In genomic region chr4:37533286-37534033, GRCh38 we compare ENCODE assay signal across 20 cellular contexts.
"Had no signal": no experiment of that assay in that cellular context is flagged by ENCODE, and none has a peak within 500 bp of the region (broad histone marks: within the 10 kb centered on the region; RNA-seq: fewer than 3 reads in every experiment).

No MANE protein-coding gene starts in this region.

- H3K27me3 ChIP-seq: esophagus muscularis mucosa, thyroid gland had no signal

- H3K4me1 Mint-ChIP-seq: activated naive CD8-positive, alpha-beta T cell treated with anti-CD3 and anti-CD28 coated beads, Interleukin-2, amount 50 U/mL, for 24 hours; nephron progenitor cell; stimulated activated effector memory CD8-positive, alpha-beta T cell treated with anti-CD3 and anti-CD28 coated beads, Interleukin-12 subunit alpha, Interleukin-12 subunit beta, amount 100 ng/mL, for 72 hours had no signal

- H3K9me3 ChIP-seq: esophagus muscularis mucosa, prostate gland, thyroid gland had no signal

- H3K4me3 Mint-ChIP-seq: activated naive CD4-positive, alpha-beta T cell treated with anti-CD3 and anti-CD28 coated beads for 36 hours; activated naive CD8-positive, alpha-beta T cell treated with anti-CD3 and anti-CD28 coated beads, Interleukin-2, amount 50 U/mL, for 24 hours; effector memory CD8-positive, alpha-beta T cell; nephron progenitor cell; stimulated activated effector memory CD8-positive, alpha-beta T cell treated with anti-CD3 and anti-CD28 coated beads, Interleukin-12 subunit alpha, Interleukin-12 subunit beta, amount 100 ng/mL, for 72 hours had no signal

- DNase-seq: activated CD4-positive, alpha-beta T cell treated with anti-CD3 and anti-CD28 coated beads, Interleukin-2, amount 50 U/mL, for 4 hours; activated CD4-positive, CD25-positive, alpha-beta regulatory T cell treated with anti-CD3 and anti-CD28 coated beads, Interleukin-2, amount 50 U/mL, for 72 hours; activated naive CD4-positive, alpha-beta T cell treated with anti-CD3 and anti-CD28 coated beads for 36 hours; activated naive CD8-positive, alpha-beta T cell treated with anti-CD3 and anti-CD28 coated beads, Interleukin-2, amount 50 U/mL, for 24 hours; aorta; dermis blood vessel endothelial cell; effector memory CD8-positive, alpha-beta T cell; hippocampal formation; mesendoderm; nephron progenitor cell; occipital lobe; stimulated activated CD4-positive, alpha-beta T cell treated with anti-CD3 and anti-CD28 coated beads, Interleukin-12 subunit alpha, Interleukin-12 subunit beta, amount 100 ng/mL, for 4 hours; stimulated activated CD4-positive, alpha-beta T cell treated with anti-CD3 and anti-CD28 coated beads, Interleukin-2, amount 100 ng/mL, for 24 hours; T-helper 1 cell; thyroid gland had no signal

- FAIRE-seq: urothelium cell line had no signal

- H3K4me1 ChIP-seq: esophagus muscularis mucosa, prostate gland, thyroid gland had no signal

- H3K27ac ChIP-seq: esophagus muscularis mucosa, prostate gland, thyroid gland had no signal

- H3K9me3 Mint-ChIP-seq: activated naive CD4-positive, alpha-beta T cell treated with anti-CD3 and anti-CD28 coated beads for 36 hours; activated naive CD8-positive, alpha-beta T cell treated with anti-CD3 and anti-CD28 coated beads, Interleukin-2, amount 50 U/mL, for 24 hours; activated T-helper 2 cell treated with anti-CD3 and anti-CD28 coated beads, Interferon-gamma antibody, Interleukin-2, Interleukin-4, amounts not matched to agents 10 μg/mL and 5 μg/mL and 100 μg/mL, durations not matched to agents 14 hours and 24 hours and 36 hours; effector memory CD8-positive, alpha-beta T cell; nephron progenitor cell; stimulated activated effector memory CD8-positive, alpha-beta T cell treated with anti-CD3 and anti-CD28 coated beads, Interleukin-12 subunit alpha, Interleukin-12 subunit beta, amount 100 ng/mL, for 72 hours had no signal

- H3K36me3 Mint-ChIP-seq: stimulated activated effector memory CD8-positive, alpha-beta T cell treated with anti-CD3 and anti-CD28 coated beads, Interleukin-12 subunit alpha, Interleukin-12 subunit beta, amount 100 ng/mL, for 72 hours had no signal

- H3K36me3 ChIP-seq: esophagus muscularis mucosa, prostate gland, thyroid gland had no signal

- H3K27me3 Mint-ChIP-seq: activated naive CD8-positive, alpha-beta T cell treated with anti-CD3 and anti-CD28 coated beads, Interleukin-2, amount 50 U/mL, for 24 hours; effector memory CD8-positive, alpha-beta T cell had no signal

- H3K27ac Mint-ChIP-seq: activated naive CD4-positive, alpha-beta T cell treated with anti-CD3 and anti-CD28 coated beads for 36 hours; activated naive CD8-positive, alpha-beta T cell treated with anti-CD3 and anti-CD28 coated beads, Interleukin-2, amount 50 U/mL, for 24 hours; activated T-helper 2 cell treated with anti-CD3 and anti-CD28 coated beads, Interferon-gamma antibody, Interleukin-2, Interleukin-4, amounts not matched to agents 10 μg/mL and 5 μg/mL and 100 μg/mL, durations not matched to agents 14 hours and 24 hours and 36 hours; effector memory CD8-positive, alpha-beta T cell; nephron progenitor cell; stimulated activated effector memory CD8-positive, alpha-beta T cell treated with anti-CD3 and anti-CD28 coated beads, Interleukin-12 subunit alpha, Interleukin-12 subunit beta, amount 100 ng/mL, for 72 hours had no signal

- ATAC-seq: activated naive CD8-positive, alpha-beta T cell treated with anti-CD3 and anti-CD28 coated beads, Interleukin-2, amount 50 U/mL, for 24 hours; effector memory CD8-positive, alpha-beta T cell; stimulated activated effector memory CD8-positive, alpha-beta T cell treated with anti-CD3 and anti-CD28 coated beads, Interleukin-12 subunit alpha, Interleukin-12 subunit beta, amount 100 ng/mL, for 72 hours had no signal

- H3K4me3 ChIP-seq: esophagus muscularis mucosa, prostate gland, thyroid gland had no signal
